20 cellular contexts compared by ENCODE assay signal in genomic region chr3:98784042-98784441, GRCh38. TPM values are rescaled to one million over a fixed set of nuclear protein-coding genes. Genes with fewer than 3 reads are reported as not detected.
DNase-seq lines count a peak whose midpoint lies in the region; ATAC-seq and TF ChIP-seq lines count a peak whose summit lies in the region.
"Had no signal": no experiment of that assay in that cellular context is flagged by ENCODE, and none has a peak within 500 bp of the region (broad histone marks: within the 10 kb centered on the region; RNA-seq: fewer than 3 reads in every experiment).

No MANE protein-coding gene starts in this region.

- no peak overlapping the region for H3K4me3 Mint-ChIP-seq in stimulated activated naive CD8-positive, alpha-beta T cell treated with anti-CD3 and anti-CD28 coated beads, Interleukin-15, amount 100 ng/mL, for 72 hours
- H3K4me3 Mint-ChIP-seq: activated naive CD8-positive, alpha-beta T cell treated with anti-CD3 and anti-CD28 coated beads, Interleukin-2, amount 10 ng/mL, durations not matched to agents 7 days and 5 days; central memory CD8-positive, alpha-beta T cell; endodermal cell; nephron progenitor cell; T-helper 17 cell had no signal

- TF ChIP-seq EP300 in stomach (IDR thresholded peaks at IDR 0.05): no peak

- in situ Hi-C loops in brain microvascular endothelial cell (cut with HindIII; ENCODE audit: low pct_ligation_motif_present, low sequenced_read_pairs): loop anchor here (25.0 kb wide), 1 partner anchor 172 kb away; no protein-coding TSS in a partner anchor

- H3K4me1 ChIP-seq in right cardiac atrium (ENCODE audit: control insufficient read depth, insufficient read depth, low read length) (peaks cover 9% of the 10 kb centered on the region), stomach (peaks cover 29 to 61% (median 47%) of the 10 kb centered on the region in 4 donors)
- H3K4me1 ChIP-seq: transverse colon had no signal

- H3K9me3 Mint-ChIP-seq in stimulated activated naive CD8-positive, alpha-beta T cell treated with anti-CD3 and anti-CD28 coated beads, Interleukin-15, amount 100 ng/mL, for 72 hours: no peaks in the 10 kb centered on the region
- H3K9me3 Mint-ChIP-seq: activated naive CD8-positive, alpha-beta T cell treated with anti-CD3 and anti-CD28 coated beads, Interleukin-2, amount 10 ng/mL, durations not matched to agents 7 days and 5 days; central memory CD8-positive, alpha-beta T cell; endodermal cell; nephron progenitor cell had no signal

- no peak overlapping the region for H3K4me3 ChIP-seq in LNCaP clone FGC (ENCODE audit: low read depth, low read length)
- no peak overlapping the region for H3K4me3 ChIP-seq in brain microvascular endothelial cell (ENCODE audit: low read depth, low read length)
- H3K4me3 ChIP-seq in right cardiac atrium (ENCODE audit: low read length): no peak overlapping the region
- no peak overlapping the region for H3K4me3 ChIP-seq in stomach
- H3K4me3 ChIP-seq: transverse colon had no signal

- no peaks in the 10 kb centered on the region for H3K9me3 ChIP-seq in right cardiac atrium (ENCODE audit: control insufficient read depth, low read length)
- no peaks in the 10 kb centered on the region for H3K9me3 ChIP-seq in stomach
- H3K9me3 ChIP-seq: transverse colon had no signal

- TF ChIP-seq POLR2A in stomach (IDR thresholded peaks at IDR 0.05): no peak

- DNase-seq in LNCaP clone FGC (ENCODE audit: low read depth) (peak; percentile 76), brain microvascular endothelial cell (no peak), right cardiac atrium (no peak), stomach (peak; percentile 59), NCI-H2107 (lab: John Stamatoyannopoulos, UW) (no peak)
- DNase-seq in stimulated activated naive CD8-positive, alpha-beta T cell treated with anti-CD3 and anti-CD28 coated beads, Interleukin-15, amount 100 ng/mL, for 72 hours: no peak
- no peak for DNase-seq in effector CD4-positive, alpha-beta T cell
- DNase-seq: activated CD4-positive, CD25-positive, alpha-beta regulatory T cell; activated naive CD8-positive, alpha-beta T cell treated with anti-CD3 and anti-CD28 coated beads, Interleukin-2, amount 10 ng/mL, durations not matched to agents 7 days and 5 days; endodermal cell; hippocampal formation; midbrain; NCI-H1694 treated with DMSO at 0.1 percent for 48 hours; NCI-H345; nephron progenitor cell; NK-92 treated with Interleukin-12 subunit alpha and Interleukin-12 subunit beta, amount 100 ng/mL, for 24 hours; T-helper 17 cell; transverse colon had no signal

- peaks cover 12% of the 10 kb centered on the region for H3K4me1 Mint-ChIP-seq in stimulated activated naive CD8-positive, alpha-beta T cell treated with anti-CD3 and anti-CD28 coated beads, Interleukin-15, amount 100 ng/mL, for 72 hours
- H3K4me1 Mint-ChIP-seq: central memory CD8-positive, alpha-beta T cell; T-helper 17 cell had no signal

- H3K36me3 ChIP-seq in brain microvascular endothelial cell (replicated peaks): no peaks in the 10 kb centered on the region
- H3K36me3 ChIP-seq in stomach: peaks cover 0 to 12% (median 0%) of the 10 kb centered on the region in 4 donors
- H3K36me3 ChIP-seq: transverse colon had no signal

- intact Hi-C loops in right cardiac atrium (cut with DNase I): loop anchor here in 3 of 4 donors (10.0 kb wide), 1 partner anchor 49 kb away; no protein-coding TSS in a partner anchor
- intact Hi-C loops in stomach (cut with DNase I; ENCODE audit: low total_unique reads): no loop called here

- no peak for TF ChIP-seq CTCF in LNCaP clone FGC (IDR thresholded peaks at IDR 0.05; ENCODE audit: control insufficient read depth, extremely low read depth, insufficient read depth)
- no peak for TF ChIP-seq CTCF in brain microvascular endothelial cell (IDR thresholded peaks at IDR 0.05; ENCODE audit: low read depth, low read length, missing control alignments)
- no peak for TF ChIP-seq CTCF in stomach (IDR thresholded peaks at IDR 0.05)

- H3K27me3 Mint-ChIP-seq in stimulated activated naive CD8-positive, alpha-beta T cell treated with anti-CD3 and anti-CD28 coated beads, Interleukin-15, amount 100 ng/mL, for 72 hours: peaks cover under 1% of the 10 kb centered on the region

- H3K27me3 ChIP-seq in brain microvascular endothelial cell (replicated peaks) (no peaks in the 10 kb centered on the region), right cardiac atrium (ENCODE audit: control insufficient read depth, insufficient read depth) (no peaks in the 10 kb centered on the region), stomach (no peaks in the 10 kb centered on the region)
- H3K27me3 ChIP-seq: transverse colon had no signal

- no peak overlapping the region for H3K27ac Mint-ChIP-seq in stimulated activated naive CD8-positive, alpha-beta T cell treated with anti-CD3 and anti-CD28 coated beads, Interleukin-15, amount 100 ng/mL, for 72 hours
- H3K27ac Mint-ChIP-seq: activated naive CD8-positive, alpha-beta T cell treated with anti-CD3 and anti-CD28 coated beads, Interleukin-2, amount 10 ng/mL, durations not matched to agents 7 days and 5 days; endodermal cell; nephron progenitor cell; T-helper 17 cell had no signal

- H3K27ac ChIP-seq in brain microvascular endothelial cell: peak overlapping the region; percentile 49
- peak overlapping the region; percentile 56 for H3K27ac ChIP-seq in right cardiac atrium (ENCODE audit: low read length)
- H3K27ac ChIP-seq in stomach: peak overlapping the region; percentile 2 to 73 (median 55)

- peak; percentile 55 to 72 for ATAC-seq in right cardiac atrium
- ATAC-seq in stimulated activated naive CD8-positive, alpha-beta T cell treated with anti-CD3 and anti-CD28 coated beads, Interleukin-15, amount 100 ng/mL, for 72 hours: no peak
- ATAC-seq in GM19452 (IDR thresholded peaks at IDR 0.05; ENCODE audit: unreplicated experiment): no peak
- ATAC-seq: T-helper 17 cell had no signal

- 58% methylated on average over 5 of the region's 5 CpGs for WGBS in right cardiac atrium
- 29 to 62% (median 40%) methylated on average over 5 of the region's 5 CpGs for WGBS in stomach, 5 donors

RNA-seq across cellular contexts. Expression of gene ST3GAL6, which starts 20.9 kb away (rescaled TPM):
- 10 to 100 TPM; 27.6 to 29.3 (median 29.1) TPM for total RNA-seq in right cardiac atrium
- polyA plus RNA-seq in right cardiac atrium: 22.8 TPM
- total RNA-seq in stomach: 100 to 1,000 TPM in 1 of 5 donors, 10 to 100 TPM in 3, not detected in 1; 13.6 to 129 (median 40.3) TPM
- 1 to 10 TPM; 5.8 to 7.7 (median 6.1) TPM for polyA plus RNA-seq in stomach

Comparison
In these comparisons a context has a peak if more than half of its experiments do, and no peak if none do; other contexts are left out.
1. DNase-seq: peak in LNCaP clone FGC (single experiment) and stomach (single experiment); none in brain microvascular endothelial cell (single experiment), right cardiac atrium (0 of 3), stimulated activated naive CD8-positive, alpha-beta T cell treated with anti-CD3 and anti-CD28 coated beads, Interleukin-15, amount 100 ng/mL, for 72 hours (0 of 2), effector CD4-positive, alpha-beta T cell (single experiment) and NCI-H2107 (single experiment).
2. ATAC-seq: peak in right cardiac atrium (2 of 2); none in stimulated activated naive CD8-positive, alpha-beta T cell treated with anti-CD3 and anti-CD28 coated beads, Interleukin-15, amount 100 ng/mL, for 72 hours (single experiment) and GM19452 (single experiment).
3. Peak in every context shown above with its lines, with median percentiles within 50 percentile points of each other: H3K27ac ChIP-seq.